In genomic region chr10:102534333-102534732, GRCh38 we compare ENCODE assay signal across 23 cellular contexts.
"Had no signal": no experiment of that assay in that cellular context is flagged by ENCODE, and none has a peak within 500 bp of the region (broad histone marks: within the 10 kb centered on the region; RNA-seq: fewer than 3 reads in every experiment).

No MANE protein-coding gene starts in this region.

- H3K9me3 Mint-ChIP-seq: activated CD4-positive, alpha-beta memory T cell treated with anti-CD3 and anti-CD28 coated beads, Interleukin-2, amount 10 ng/mL, durations not matched to agents 7 days and 5 days; activated CD4-positive, alpha-beta T cell treated with anti-CD3 and anti-CD28 coated beads, Interleukin-2, amount 10 ng/mL, durations not matched to agents 24 days and 14 days; activated T-cell treated with anti-CD3 and anti-CD28 coated beads, Interleukin-2, amount 50 U/mL, for 24 hours; activated T-helper 17 cell treated with anti-CD3 and anti-CD28 coated beads, Interleukin-2, amount 50 U/mL, for 72 hours; effector memory CD8-positive, alpha-beta T cell had no signal

- H3K4me3 ChIP-seq: gastroesophageal sphincter, heart left ventricle, left ventricle myocardium inferior, ovary, psoas muscle, suprapubic skin, tibial artery had no signal

- H3K27ac Mint-ChIP-seq: activated CD4-positive, alpha-beta memory T cell treated with anti-CD3 and anti-CD28 coated beads, Interleukin-2, amount 10 ng/mL, durations not matched to agents 7 days and 5 days; activated CD4-positive, alpha-beta T cell treated with anti-CD3 and anti-CD28 coated beads, Interleukin-2, amount 10 ng/mL, durations not matched to agents 24 days and 14 days; activated T-cell treated with anti-CD3 and anti-CD28 coated beads, Interleukin-2, amount 50 U/mL, for 24 hours; activated T-helper 17 cell treated with anti-CD3 and anti-CD28 coated beads, Interleukin-2, amount 50 U/mL, for 72 hours had no signal

- H3K9me3 ChIP-seq: gastroesophageal sphincter, heart left ventricle, left ventricle myocardium inferior, ovary, psoas muscle, suprapubic skin, tibial artery had no signal

- H3K4me3 Mint-ChIP-seq: activated CD4-positive, alpha-beta memory T cell treated with anti-CD3 and anti-CD28 coated beads, Interleukin-2, amount 10 ng/mL, durations not matched to agents 7 days and 5 days; activated CD4-positive, alpha-beta T cell treated with anti-CD3 and anti-CD28 coated beads, Interleukin-2, amount 10 ng/mL, durations not matched to agents 24 days and 14 days; activated T-cell treated with anti-CD3 and anti-CD28 coated beads, Interleukin-2, amount 50 U/mL, for 24 hours; activated T-helper 17 cell treated with anti-CD3 and anti-CD28 coated beads, Interleukin-2, amount 50 U/mL, for 72 hours; effector memory CD8-positive, alpha-beta T cell had no signal

- DNase-seq: activated CD4-positive, alpha-beta memory T cell treated with anti-CD3 and anti-CD28 coated beads, Interleukin-2, amount 10 ng/mL, durations not matched to agents 7 days and 5 days; activated CD4-positive, alpha-beta T cell treated with anti-CD3 and anti-CD28 coated beads, Interleukin-2, amount 10 ng/mL, durations not matched to agents 24 days and 14 days; activated CD4-positive, CD25-positive, alpha-beta regulatory T cell treated with anti-CD3 and anti-CD28 coated beads, Interleukin-2, amount 50 U/mL, for 72 hours; activated CD8-positive, alpha-beta memory T cell treated with anti-CD3 and anti-CD28 coated beads, Interleukin-2, amount 50 U/mL, for 48 hours; activated naive CD4-positive, alpha-beta T cell treated with Interleukin-2 at 50 U/mL for 16 hours; activated T-cell treated with anti-CD3 and anti-CD28 coated beads, Interleukin-2, amount 50 U/mL, for 24 hours; amniotic stem cell; brain microvascular endothelial cell; caudate nucleus; effector memory CD8-positive, alpha-beta T cell; erythroblast; heart left ventricle; kidney glomerular epithelial cell; left ventricle myocardium inferior; mammary epithelial cell; psoas muscle; stimulated activated naive CD4-positive, alpha-beta T cell; T-helper 9 cell had no signal

- H3K27me3 ChIP-seq: brain microvascular endothelial cell, gastroesophageal sphincter, heart left ventricle, ovary, suprapubic skin, tibial artery had no signal

- H3K4me1 ChIP-seq: gastroesophageal sphincter, psoas muscle, suprapubic skin, tibial artery had no signal

- H3K36me3 ChIP-seq: brain microvascular endothelial cell, heart left ventricle, left ventricle myocardium inferior, ovary, suprapubic skin had no signal

- H3K27ac ChIP-seq: brain microvascular endothelial cell, gastroesophageal sphincter, heart left ventricle, left ventricle myocardium inferior, ovary, psoas muscle, suprapubic skin, tibial artery had no signal

- ATAC-seq: activated T-helper 17 cell treated with anti-CD3 and anti-CD28 coated beads, Interleukin-2, amount 50 U/mL, for 72 hours; effector memory CD8-positive, alpha-beta T cell; gastroesophageal sphincter; heart left ventricle; psoas muscle had no signal

- H3K27me3 Mint-ChIP-seq: activated CD4-positive, alpha-beta memory T cell treated with anti-CD3 and anti-CD28 coated beads, Interleukin-2, amount 10 ng/mL, durations not matched to agents 7 days and 5 days; activated CD4-positive, alpha-beta T cell treated with anti-CD3 and anti-CD28 coated beads, Interleukin-2, amount 10 ng/mL, durations not matched to agents 24 days and 14 days; activated T-cell treated with anti-CD3 and anti-CD28 coated beads, Interleukin-2, amount 50 U/mL, for 24 hours; activated T-helper 17 cell treated with anti-CD3 and anti-CD28 coated beads, Interleukin-2, amount 50 U/mL, for 72 hours; effector memory CD8-positive, alpha-beta T cell had no signal

- H3K4me1 Mint-ChIP-seq: activated CD4-positive, alpha-beta memory T cell treated with anti-CD3 and anti-CD28 coated beads, Interleukin-2, amount 10 ng/mL, durations not matched to agents 7 days and 5 days; activated T-helper 17 cell treated with anti-CD3 and anti-CD28 coated beads, Interleukin-2, amount 50 U/mL, for 72 hours had no signal
